11 cellular contexts compared by ENCODE assay signal in genomic region chr17:3879181-3879580, GRCh38. TPM values are rescaled to one million over a fixed set of nuclear protein-coding genes. Genes with fewer than 3 reads are reported as not detected.
DNase-seq lines count a peak whose midpoint lies in the region; ATAC-seq and TF ChIP-seq lines count a peak whose summit lies in the region.
"Had no signal": no experiment of that assay in that cellular context is flagged by ENCODE, and none has a peak within 500 bp of the region (broad histone marks: within the 10 kb centered on the region; RNA-seq: fewer than 3 reads in every experiment).

No MANE protein-coding gene starts in this region.

- peaks cover 10% of the 10 kb centered on the region for H3K4me1 Mint-ChIP-seq in mesothelial cell of epicardium
- H3K4me1 Mint-ChIP-seq: activated B cell treated with CpG ODN at 0.5 μM for 24 hours had no signal

- CTCF ChIA-PET in GM10248 (lab: Yijun Ruan, JAX), result interaction anchor here (0.8 to 2.5 kb wide), 7 partner anchors 10 to 35 kb away, joined by 3 to 12 read pairs (median 3); partner anchors contain the start of gene CAMKK1

- intact Hi-C loops in dorsolateral prefrontal cortex (cut with DNase I), result no loop called here

- H3K36me3 Mint-ChIP-seq in mesothelial cell of epicardium, result peaks cover 8% of the 10 kb centered on the region

- peak overlapping the region in 14 of 59 donors; percentile 1 to 71 (median 32) for H3K27ac ChIP-seq in dorsolateral prefrontal cortex
- H3K27ac ChIP-seq: lower lobe of right lung had no signal

- DNase-seq in DMS79 (lab: John Stamatoyannopoulos, UW) (peak; percentile 45), NCI-H510A (lab: John Stamatoyannopoulos, UW) (peak; percentile 34), dorsolateral prefrontal cortex (peak in 8 of 10 donors; percentile 57 to 81 (median 63)), mesothelial cell of epicardium (ENCODE audit: low spot score in 2 of 2, unreplicated experiment in 2 of 2) (no peak), activated gamma-delta T cell (lab: John Stamatoyannopoulos, UW) (no peak), GM10248 (ENCODE audit: extremely low spot score) (no peak)
- DNase-seq: activated B cell treated with CpG ODN at 0.5 μM for 24 hours; central memory CD4-positive, alpha-beta T cell; lower lobe of right lung had no signal

- no peaks in the 10 kb centered on the region for H3K27me3 ChIP-seq in dorsolateral prefrontal cortex

- no peak for TF ChIP-seq CTCF in dorsolateral prefrontal cortex (IDR thresholded peaks at IDR 0.05 in 54 of 56, conservative IDR thresholded peaks at IDR 0.05 in 2 of 56; ENCODE audit: low read depth in 1 of 56, partially characterized antibody in 56 of 56)
- TF ChIP-seq CTCF in mesothelial cell of epicardium (IDR thresholded peaks at IDR 0.05; ENCODE audit: unreplicated experiment), result no peak
- no peak for TF ChIP-seq CTCF in GM10248 (IDR thresholded peaks at IDR 0.05; ENCODE audit: control extremely low read depth, extremely low read depth, low read depth, missing control alignments)

- H3K4me3 Mint-ChIP-seq in mesothelial cell of epicardium, result no peak overlapping the region
- H3K4me3 Mint-ChIP-seq: activated B cell treated with CpG ODN at 0.5 μM for 24 hours had no signal

- no peaks in the 10 kb centered on the region for H3K9me3 Mint-ChIP-seq in mesothelial cell of epicardium
- H3K9me3 Mint-ChIP-seq: activated B cell treated with CpG ODN at 0.5 μM for 24 hours had no signal

- ATAC-seq in GM21619 (IDR thresholded peaks at IDR 0.05; ENCODE audit: unreplicated experiment) (no peak), HG02763 (IDR thresholded peaks at IDR 0.05; ENCODE audit: unreplicated experiment) (no peak)

- H3K4me3 ChIP-seq in dorsolateral prefrontal cortex, result peak overlapping the region in 1 of 59 donors; percentile 7
- H3K4me3 ChIP-seq: lower lobe of right lung had no signal

- H3K27ac Mint-ChIP-seq in mesothelial cell of epicardium, result peak overlapping the region; percentile 6
- H3K27ac Mint-ChIP-seq: activated B cell treated with CpG ODN at 0.5 μM for 24 hours had no signal

- no peaks in the 10 kb centered on the region for H3K27me3 Mint-ChIP-seq in mesothelial cell of epicardium (ENCODE audit: low read depth)
- H3K27me3 Mint-ChIP-seq: activated B cell treated with CpG ODN at 0.5 μM for 24 hours had no signal

- POLR2A ChIA-PET in GM10248 (lab: Yijun Ruan, JAX), result no interaction called here

RNA-seq across cellular contexts. Expression of gene CAMKK1, which starts 13.7 kb away (rescaled TPM):
- total RNA-seq in dorsolateral prefrontal cortex (100 to 1,000 TPM in 89 of 120 experiments, 10 to 100 TPM in 31; 35.4 to 172 (median 118) TPM), mesothelial cell of epicardium (3.8 to 4.3 TPM (median 4.3 TPM) in 3 replicates)

RNA-seq across cellular contexts. Expression of gene NCBP3, which starts 33.1 kb away (rescaled TPM):
- 10 to 100 TPM; 27.5 to 72.2 (median 39.5) TPM for total RNA-seq in dorsolateral prefrontal cortex
- 88.8 to 97.0 TPM (median 91.4 TPM) in 3 replicates for total RNA-seq in mesothelial cell of epicardium

RNA-seq across cellular contexts. Expression of gene P2RX1, which starts 37.1 kb away (rescaled TPM):
- 1 to 10 TPM in 30 of 120 experiments, under 1 TPM in 86, not detected in 4; 0.15 to 2.8 (median 0.69) TPM for total RNA-seq in dorsolateral prefrontal cortex
- total RNA-seq in mesothelial cell of epicardium, result 0.16 to 0.22 TPM (median 0.18 TPM) in 3 replicates

Comparison
In these comparisons a context has a peak if more than half of its experiments do, and no peak if none do; other contexts are left out.
1. DNase-seq: peak in DMS79 (single experiment), NCI-H510A (single experiment) and dorsolateral prefrontal cortex (8 of 10); none in mesothelial cell of epicardium (0 of 2), activated gamma-delta T cell (single experiment) and GM10248 (single experiment).